In genomic region chr19:58277748-58278147, GRCh38 we compare ENCODE assay signal across 8 cellular contexts. TPM values are rescaled to one million over a fixed set of nuclear protein-coding genes. Genes with fewer than 3 reads are reported as not detected.
DNase-seq lines count a peak whose midpoint lies in the region; ATAC-seq, FAIRE-seq and TF ChIP-seq lines count a peak whose summit lies in the region.

No MANE protein-coding gene starts in this region.

- H3K36me3 ChIP-seq in colonic mucosa (no peaks in the 10 kb centered on the region), muscle layer of duodenum (ENCODE audit: control insufficient read depth in 1 of 2, insufficient read depth in 2 of 2, low read length in 2 of 2) (peaks cover 0 to 36% of the 10 kb centered on the region in 2 donors)

- no peak for FAIRE-seq in GM12891 (lab: Jason Lieb, UNC)

- CTCF ChIA-PET in AG04450 (lab: Charles Lee), result no interaction called here

- peak overlapping the region; percentile 5 to 69 for H3K9ac ChIP-seq in colonic mucosa (ENCODE audit: low read depth in 2 of 2, low read length in 2 of 2)

- no peaks in the 10 kb centered on the region for H3K4me1 ChIP-seq in colonic mucosa
- H3K4me1 ChIP-seq in muscle layer of duodenum (ENCODE audit: control insufficient read depth in 1 of 2, insufficient read depth in 2 of 2, low read length in 2 of 2), result peaks cover 9 to 16% of the 10 kb centered on the region in 2 donors

- POLR2A ChIA-PET in AG04450 (lab: Yijun Ruan, JAX), result interaction anchor here (1.2 to 1.5 kb wide), 2 partner anchors 23 to 49 kb away, joined by 3 to 5 read pairs; partner anchors contain the start of gene ZNF544

- intact Hi-C loops in colonic mucosa (cut with DNase I), result no loop called here

- TF ChIP-seq CTCF in AG04450 (IDR thresholded peaks at IDR 0.05; ENCODE audit: low read depth, low read length), result no peak
- TF ChIP-seq CTCF in colonic mucosa (IDR thresholded peaks at IDR 0.05), result no peak

- DNase-seq in AG04450 (ENCODE audit: low read depth, low spot score) (no peak), colonic mucosa (peak; percentile 19), SHP77 treated with DMSO at 0.1 percent for 48 hours (lab: John Stamatoyannopoulos, UW) (no peak), NCI-H1048 (lab: John Stamatoyannopoulos, UW) (no peak), GM12891 (ENCODE audit: insufficient read length, low spot score) (no peak)
- DNase-seq in Jurkat, Clone E6-1 (ENCODE audit: low read depth, low spot score), result no peak

- H3K4me3 ChIP-seq in AG04450 (ENCODE audit: low read depth, low read length), result peak overlapping the region; percentile 92
- H3K4me3 ChIP-seq in Jurkat, Clone E6-1 (ENCODE audit: low read length), result peak overlapping the region; percentile 71
- peak overlapping the region; percentile 89 for H3K4me3 ChIP-seq in colonic mucosa
- peak overlapping the region; percentile 65 to 93 for H3K4me3 ChIP-seq in muscle layer of duodenum (ENCODE audit: low read depth in 1 of 2, low read length in 2 of 2)

- no peak for ATAC-seq in GM18502 (IDR thresholded peaks at IDR 0.05; ENCODE audit: poor library complexity, unreplicated experiment)

- H3K27me3 ChIP-seq in AG04450 (ENCODE audit: control insufficient read depth, insufficient read depth, low read length) (no peaks in the 10 kb centered on the region), colonic mucosa (no peaks in the 10 kb centered on the region), muscle layer of duodenum (ENCODE audit: low read depth, low read length) (no peaks in the 10 kb centered on the region)

- TF ChIP-seq POLR2A in GM12891 (IDR thresholded peaks at IDR 0.05; ENCODE audit: low read depth, low read length), result no peak

- H3K27ac ChIP-seq in AG04450 (ENCODE audit: low read depth, low read length), result peak overlapping the region; percentile 81
- H3K27ac ChIP-seq in colonic mucosa, result peak overlapping the region; percentile 69
- peak overlapping the region; percentile 91 for H3K27ac ChIP-seq in muscle layer of duodenum (ENCODE audit: low read length)

- H3K9me3 ChIP-seq in AG04450 (ENCODE audit: control insufficient read depth, insufficient read depth, low read length) (peaks cover 70% of the 10 kb centered on the region), colonic mucosa (peaks cover 5% of the 10 kb centered on the region), muscle layer of duodenum (ENCODE audit: control insufficient read depth in 1 of 2, low read length in 2 of 2) (peaks cover 0 to 35% of the 10 kb centered on the region in 2 donors)

TF ChIP-seq in GM12891, 5 proteins besides CTCF, POLR2A, EP300 and RAD21:
- no peak for TF ChIP-seq SPI1 (IDR thresholded peaks at IDR 0.05; ENCODE audit: low read depth, low read length)
- TF ChIP-seq POLR2AphosphoS5 (IDR thresholded peaks at IDR 0.05; ENCODE audit: low read depth, low read length), result no peak
- TF ChIP-seq PAX5 (IDR thresholded peaks at IDR 0.05; ENCODE audit: insufficient read depth, low read length, severe bottlenecking), result no peak
- no peak for TF ChIP-seq TAF1 (IDR thresholded peaks at IDR 0.05; ENCODE audit: low read depth, low read length)
- no peak for TF ChIP-seq POU2F2 (IDR thresholded peaks at IDR 0.05; ENCODE audit: low read depth, low read length)

RNA-seq across cellular contexts. Expression of gene ZNF8, which starts 1.0 kb away (rescaled TPM):
- 3.2 and 3.5 TPM in 2 replicates for polyA plus RNA-seq in AG04450 (2011; rRNA removed)
- 12.8 and 13.0 TPM in 2 replicates for polyA minus RNA-seq in AG04450 (2011; rRNA and poly(A)+ RNA removed)
- 0.12 TPM for polyA plus RNA-seq in Jurkat, Clone E6-1 (2012; ENCODE audit: insufficient read depth, insufficient read length)
- 1 to 10 TPM; 3.4 to 3.8 TPM for total RNA-seq in colonic mucosa
- 0.69 TPM for polyA plus RNA-seq in GM12891 (2012; ENCODE audit: low read depth, missing spikeins)

RNA-seq across cellular contexts. Expression of gene ERVK3-1, which starts 27.4 kb away (rescaled TPM):
- polyA plus RNA-seq in AG04450 (2011; rRNA removed), result 41.9 and 44.5 TPM in 2 replicates
- 21.7 and 24.7 TPM in 2 replicates for polyA minus RNA-seq in AG04450 (2011; rRNA and poly(A)+ RNA removed)
- polyA plus RNA-seq in Jurkat, Clone E6-1 (2012; ENCODE audit: insufficient read depth, insufficient read length), result 78.5 TPM
- 10 to 100 TPM; 21.6 to 25.0 TPM for total RNA-seq in colonic mucosa
- polyA plus RNA-seq in GM12891 (2012; ENCODE audit: low read depth, missing spikeins), result 47.6 TPM

RNA-seq across cellular contexts. Expression of gene ZNF544, which starts 49.0 kb away (rescaled TPM):
- polyA plus RNA-seq in AG04450 (2011; rRNA removed), result 26.4 and 27.5 TPM in 2 replicates
- 34.3 and 36.5 TPM in 2 replicates for polyA minus RNA-seq in AG04450 (2011; rRNA and poly(A)+ RNA removed)
- polyA plus RNA-seq in Jurkat, Clone E6-1 (2012; ENCODE audit: insufficient read depth, insufficient read length), result not detected
- 10 to 100 TPM; 17.2 to 29.6 TPM for total RNA-seq in colonic mucosa
- 33.5 TPM for polyA plus RNA-seq in GM12891 (2012; ENCODE audit: low read depth, missing spikeins)

RNA-seq across cellular contexts. Expression of gene ZSCAN22, which starts 49.0 kb away (rescaled TPM):
- 2.6 and 2.7 TPM in 2 replicates for polyA plus RNA-seq in AG04450 (2011; rRNA removed)
- 4.8 and 5.5 TPM in 2 replicates for polyA minus RNA-seq in AG04450 (2011; rRNA and poly(A)+ RNA removed)
- 1.5 TPM for polyA plus RNA-seq in Jurkat, Clone E6-1 (2012; ENCODE audit: insufficient read depth, insufficient read length)
- total RNA-seq in colonic mucosa, result 1 to 10 TPM; 3.0 to 3.7 TPM
- 0.72 TPM for polyA plus RNA-seq in GM12891 (2012; ENCODE audit: low read depth, missing spikeins)
